1 cellular context compared by ENCODE assay signal in the genomic region with DNA sequence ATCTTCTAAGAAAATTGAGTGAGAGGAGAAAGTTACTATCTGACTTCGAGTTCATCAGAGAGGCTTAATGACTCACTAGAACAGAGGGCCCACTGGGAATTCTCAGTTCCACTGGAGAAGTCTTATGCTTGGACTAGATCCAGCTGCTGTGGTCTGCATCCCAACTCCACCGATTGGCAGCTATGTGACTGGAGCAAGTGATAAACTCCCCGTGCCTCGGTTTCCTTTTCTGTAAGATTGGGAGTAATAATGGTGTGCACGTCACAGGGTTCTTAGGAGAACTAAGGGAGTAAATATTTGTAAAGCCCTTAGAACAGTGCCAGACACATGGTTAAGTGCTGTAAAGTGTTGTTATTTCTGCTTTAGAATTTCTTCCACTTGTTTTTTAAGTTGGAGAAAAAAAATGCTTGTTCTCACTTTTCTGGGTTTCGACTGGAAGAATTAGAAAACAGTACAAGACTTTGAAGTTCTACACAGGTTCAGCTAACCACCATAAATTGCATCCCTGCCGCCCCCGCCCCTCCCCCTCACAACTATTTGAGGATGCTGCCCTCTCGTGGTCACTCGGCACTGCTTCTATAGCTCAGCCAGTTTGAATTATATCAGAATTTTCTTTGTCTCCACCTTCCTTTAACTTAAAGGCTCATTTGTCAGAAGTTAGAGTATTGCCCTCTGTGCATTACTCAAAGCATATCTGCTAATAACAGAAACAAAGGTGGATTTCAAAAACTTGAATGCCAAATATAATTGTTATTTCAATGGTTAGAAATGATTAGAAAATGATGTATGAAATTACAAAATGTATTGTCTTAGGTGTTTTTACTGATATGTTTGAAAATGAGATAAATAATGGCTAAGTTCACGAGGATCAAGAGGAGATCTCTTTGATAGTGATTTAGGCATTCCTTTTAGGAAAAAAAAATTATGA.
TF ChIP-seq lines count a peak whose summit lies in the region.

No MANE protein-coding gene starts in this region.

TF ChIP-seq in HepG2, 621 proteins besides CTCF, POLR2A, EP300 and RAD21 (continued from another document and continues in another):
- TF ChIP-seq, protein P1, sequence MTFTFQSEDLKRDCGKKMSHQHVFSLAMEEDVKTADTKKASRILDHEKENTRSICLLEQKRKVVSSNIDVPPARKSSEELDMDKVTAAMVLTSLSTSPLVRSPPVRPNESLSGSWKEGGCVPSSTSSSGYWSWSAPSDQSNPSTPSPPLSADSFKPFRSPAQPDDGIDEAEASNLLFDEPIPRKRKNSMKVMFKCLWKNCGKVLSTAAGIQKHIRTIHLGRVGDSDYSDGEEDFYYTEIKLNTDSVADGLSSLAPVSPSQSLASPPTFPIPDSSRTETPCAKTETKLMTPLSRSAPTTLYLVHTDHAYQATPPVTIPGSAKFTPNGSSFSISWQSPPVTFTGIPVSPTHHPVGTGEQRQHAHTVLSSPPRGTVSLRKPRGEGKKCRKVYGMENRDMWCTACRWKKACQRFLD (CRISPR knock-in tag; IDR thresholded peaks at IDR 0.05; ENCODE audit: borderline replicate concordance) = no peak
- TF ChIP-seq ZNF652 (CRISPR knock-in tag; IDR thresholded peaks at IDR 0.05; ENCODE audit: borderline replicate concordance, low read depth) (0 out of 2 replicates have a peak, but pooled peaks have one; percentile 15), SAP130 (CRISPR knock-in tag; IDR thresholded peaks at IDR 0.05; ENCODE audit: low read depth) (0 out of 2 replicates have a peak, but pooled peaks have one; percentile 13), CREB1 (IDR thresholded peaks at IDR 0.05) (no peak), CREB1 (CRISPR knock-in tag; IDR thresholded peaks at IDR 0.05) (peak; percentile 32), ZSCAN9 (CRISPR knock-in tag; IDR thresholded peaks at IDR 0.05; ENCODE audit: borderline replicate concordance) (peak; percentile 36; the same call in 1 of the 2 replicates), ZNF879 (CRISPR knock-in tag; IDR thresholded peaks at IDR 0.05) (no peak), SALL1 (CRISPR knock-in tag; IDR thresholded peaks at IDR 0.05) (0 out of 2 replicates have a peak, but pooled peaks have one; percentile 16), NR2F6 (IDR thresholded peaks at IDR 0.05) (no peak), NR2F6 (CRISPR knock-in tag; IDR thresholded peaks at IDR 0.05) (no peak), MIER3 (CRISPR knock-in tag; IDR thresholded peaks at IDR 0.05; ENCODE audit: borderline replicate concordance) (0 out of 2 replicates have a peak, but pooled peaks have one; percentile 18), ZNF605 (CRISPR knock-in tag; IDR thresholded peaks at IDR 0.05) (no peak), EHMT2 (IDR thresholded peaks at IDR 0.05; ENCODE audit: borderline replicate concordance, low read depth, low read length) (no peak), ZNF670 (CRISPR knock-in tag; IDR thresholded peaks at IDR 0.05; ENCODE audit: borderline replicate concordance) (no peak), REPIN1 (CRISPR knock-in tag; IDR thresholded peaks at IDR 0.05; ENCODE audit: borderline replicate concordance, low read depth) (0 out of 2 replicates have a peak, but pooled peaks have one; percentile 28), YEATS4 (CRISPR knock-in tag; IDR thresholded peaks at IDR 0.05; ENCODE audit: borderline replicate concordance) (no peak; the same call in 1 of the 2 replicates), SNAPC2 (CRISPR knock-in tag; IDR thresholded peaks at IDR 0.05) (0 out of 2 replicates have a peak, but pooled peaks have one; percentile 33), SMC3 (IDR thresholded peaks at IDR 0.05; ENCODE audit: low read length) (peak; percentile 97), ZSCAN30 (CRISPR knock-in tag; IDR thresholded peaks at IDR 0.05) (no peak)
- TF ChIP-seq, protein P2, sequence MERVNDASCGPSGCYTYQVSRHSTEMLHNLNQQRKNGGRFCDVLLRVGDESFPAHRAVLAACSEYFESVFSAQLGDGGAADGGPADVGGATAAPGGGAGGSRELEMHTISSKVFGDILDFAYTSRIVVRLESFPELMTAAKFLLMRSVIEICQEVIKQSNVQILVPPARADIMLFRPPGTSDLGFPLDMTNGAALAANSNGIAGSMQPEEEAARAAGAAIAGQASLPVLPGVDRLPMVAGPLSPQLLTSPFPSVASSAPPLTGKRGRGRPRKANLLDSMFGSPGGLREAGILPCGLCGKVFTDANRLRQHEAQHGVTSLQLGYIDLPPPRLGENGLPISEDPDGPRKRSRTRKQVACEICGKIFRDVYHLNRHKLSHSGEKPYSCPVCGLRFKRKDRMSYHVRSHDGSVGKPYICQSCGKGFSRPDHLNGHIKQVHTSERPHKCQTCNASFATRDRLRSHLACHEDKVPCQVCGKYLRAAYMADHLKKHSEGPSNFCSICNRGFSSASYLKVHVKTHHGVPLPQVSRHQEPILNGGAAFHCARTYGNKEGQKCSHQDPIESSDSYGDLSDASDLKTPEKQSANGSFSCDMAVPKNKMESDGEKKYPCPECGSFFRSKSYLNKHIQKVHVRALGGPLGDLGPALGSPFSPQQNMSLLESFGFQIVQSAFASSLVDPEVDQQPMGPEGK (CRISPR knock-in tag; IDR thresholded peaks at IDR 0.05) = peak; percentile 87
- TF ChIP-seq, protein P3, sequence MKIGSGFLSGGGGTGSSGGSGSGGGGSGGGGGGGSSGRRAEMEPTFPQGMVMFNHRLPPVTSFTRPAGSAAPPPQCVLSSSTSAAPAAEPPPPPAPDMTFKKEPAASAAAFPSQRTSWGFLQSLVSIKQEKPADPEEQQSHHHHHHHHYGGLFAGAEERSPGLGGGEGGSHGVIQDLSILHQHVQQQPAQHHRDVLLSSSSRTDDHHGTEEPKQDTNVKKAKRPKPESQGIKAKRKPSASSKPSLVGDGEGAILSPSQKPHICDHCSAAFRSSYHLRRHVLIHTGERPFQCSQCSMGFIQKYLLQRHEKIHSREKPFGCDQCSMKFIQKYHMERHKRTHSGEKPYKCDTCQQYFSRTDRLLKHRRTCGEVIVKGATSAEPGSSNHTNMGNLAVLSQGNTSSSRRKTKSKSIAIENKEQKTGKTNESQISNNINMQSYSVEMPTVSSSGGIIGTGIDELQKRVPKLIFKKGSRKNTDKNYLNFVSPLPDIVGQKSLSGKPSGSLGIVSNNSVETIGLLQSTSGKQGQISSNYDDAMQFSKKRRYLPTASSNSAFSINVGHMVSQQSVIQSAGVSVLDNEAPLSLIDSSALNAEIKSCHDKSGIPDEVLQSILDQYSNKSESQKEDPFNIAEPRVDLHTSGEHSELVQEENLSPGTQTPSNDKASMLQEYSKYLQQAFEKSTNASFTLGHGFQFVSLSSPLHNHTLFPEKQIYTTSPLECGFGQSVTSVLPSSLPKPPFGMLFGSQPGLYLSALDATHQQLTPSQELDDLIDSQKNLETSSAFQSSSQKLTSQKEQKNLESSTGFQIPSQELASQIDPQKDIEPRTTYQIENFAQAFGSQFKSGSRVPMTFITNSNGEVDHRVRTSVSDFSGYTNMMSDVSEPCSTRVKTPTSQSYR (CRISPR knock-in tag; IDR thresholded peaks at IDR 0.05; ENCODE audit: borderline replicate concordance) = peak; percentile 95
- TF ChIP-seq, protein P4, sequence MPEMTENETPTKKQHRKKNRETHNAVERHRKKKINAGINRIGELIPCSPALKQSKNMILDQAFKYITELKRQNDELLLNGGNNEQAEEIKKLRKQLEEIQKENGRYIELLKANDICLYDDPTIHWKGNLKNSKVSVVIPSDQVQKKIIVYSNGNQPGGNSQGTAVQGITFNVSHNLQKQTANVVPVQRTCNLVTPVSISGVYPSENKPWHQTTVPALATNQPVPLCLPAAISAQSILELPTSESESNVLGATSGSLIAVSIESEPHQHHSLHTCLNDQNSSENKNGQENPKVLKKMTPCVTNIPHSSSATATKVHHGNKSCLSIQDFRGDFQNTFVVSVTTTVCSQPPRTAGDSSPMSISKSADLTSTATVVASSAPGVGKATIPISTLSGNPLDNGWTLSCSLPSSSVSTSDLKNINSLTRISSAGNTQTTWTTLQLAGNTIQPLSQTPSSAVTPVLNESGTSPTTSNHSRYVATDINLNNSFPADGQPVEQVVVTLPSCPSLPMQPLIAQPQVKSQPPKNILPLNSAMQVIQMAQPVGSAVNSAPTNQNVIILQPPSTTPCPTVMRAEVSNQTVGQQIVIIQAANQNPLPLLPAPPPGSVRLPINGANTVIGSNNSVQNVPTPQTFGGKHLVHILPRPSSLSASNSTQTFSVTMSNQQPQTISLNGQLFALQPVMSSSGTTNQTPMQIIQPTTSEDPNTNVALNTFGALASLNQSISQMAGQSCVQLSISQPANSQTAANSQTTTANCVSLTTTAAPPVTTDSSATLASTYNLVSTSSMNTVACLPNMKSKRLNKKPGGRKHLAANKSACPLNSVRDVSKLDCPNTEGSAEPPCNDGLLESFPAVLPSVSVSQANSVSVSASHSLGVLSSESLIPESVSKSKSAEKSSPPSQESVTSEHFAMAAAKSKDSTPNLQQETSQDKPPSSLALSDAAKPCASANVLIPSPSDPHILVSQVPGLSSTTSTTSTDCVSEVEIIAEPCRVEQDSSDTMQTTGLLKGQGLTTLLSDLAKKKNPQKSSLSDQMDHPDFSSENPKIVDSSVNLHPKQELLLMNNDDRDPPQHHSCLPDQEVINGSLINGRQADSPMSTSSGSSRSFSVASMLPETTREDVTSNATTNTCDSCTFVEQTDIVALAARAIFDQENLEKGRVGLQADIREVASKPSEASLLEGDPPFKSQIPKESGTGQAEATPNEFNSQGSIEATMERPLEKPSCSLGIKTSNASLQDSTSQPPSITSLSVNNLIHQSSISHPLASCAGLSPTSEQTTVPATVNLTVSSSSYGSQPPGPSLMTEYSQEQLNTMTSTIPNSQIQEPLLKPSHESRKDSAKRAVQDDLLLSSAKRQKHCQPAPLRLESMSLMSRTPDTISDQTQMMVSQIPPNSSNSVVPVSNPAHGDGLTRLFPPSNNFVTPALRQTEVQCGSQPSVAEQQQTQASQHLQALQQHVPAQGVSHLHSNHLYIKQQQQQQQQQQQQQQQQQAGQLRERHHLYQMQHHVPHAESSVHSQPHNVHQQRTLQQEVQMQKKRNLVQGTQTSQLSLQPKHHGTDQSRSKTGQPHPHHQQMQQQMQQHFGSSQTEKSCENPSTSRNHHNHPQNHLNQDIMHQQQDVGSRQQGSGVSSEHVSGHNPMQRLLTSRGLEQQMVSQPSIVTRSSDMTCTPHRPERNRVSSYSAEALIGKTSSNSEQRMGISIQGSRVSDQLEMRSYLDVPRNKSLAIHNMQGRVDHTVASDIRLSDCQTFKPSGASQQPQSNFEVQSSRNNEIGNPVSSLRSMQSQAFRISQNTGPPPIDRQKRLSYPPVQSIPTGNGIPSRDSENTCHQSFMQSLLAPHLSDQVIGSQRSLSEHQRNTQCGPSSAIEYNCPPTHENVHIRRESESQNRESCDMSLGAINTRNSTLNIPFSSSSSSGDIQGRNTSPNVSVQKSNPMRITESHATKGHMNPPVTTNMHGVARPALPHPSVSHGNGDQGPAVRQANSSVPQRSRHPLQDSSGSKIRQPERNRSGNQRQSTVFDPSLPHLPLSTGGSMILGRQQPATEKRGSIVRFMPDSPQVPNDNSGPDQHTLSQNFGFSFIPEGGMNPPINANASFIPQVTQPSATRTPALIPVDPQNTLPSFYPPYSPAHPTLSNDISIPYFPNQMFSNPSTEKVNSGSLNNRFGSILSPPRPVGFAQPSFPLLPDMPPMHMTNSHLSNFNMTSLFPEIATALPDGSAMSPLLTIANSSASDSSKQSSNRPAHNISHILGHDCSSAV (CRISPR knock-in tag; IDR thresholded peaks at IDR 0.05; ENCODE audit: borderline replicate concordance) = no peak
- TF ChIP-seq, protein P5, sequence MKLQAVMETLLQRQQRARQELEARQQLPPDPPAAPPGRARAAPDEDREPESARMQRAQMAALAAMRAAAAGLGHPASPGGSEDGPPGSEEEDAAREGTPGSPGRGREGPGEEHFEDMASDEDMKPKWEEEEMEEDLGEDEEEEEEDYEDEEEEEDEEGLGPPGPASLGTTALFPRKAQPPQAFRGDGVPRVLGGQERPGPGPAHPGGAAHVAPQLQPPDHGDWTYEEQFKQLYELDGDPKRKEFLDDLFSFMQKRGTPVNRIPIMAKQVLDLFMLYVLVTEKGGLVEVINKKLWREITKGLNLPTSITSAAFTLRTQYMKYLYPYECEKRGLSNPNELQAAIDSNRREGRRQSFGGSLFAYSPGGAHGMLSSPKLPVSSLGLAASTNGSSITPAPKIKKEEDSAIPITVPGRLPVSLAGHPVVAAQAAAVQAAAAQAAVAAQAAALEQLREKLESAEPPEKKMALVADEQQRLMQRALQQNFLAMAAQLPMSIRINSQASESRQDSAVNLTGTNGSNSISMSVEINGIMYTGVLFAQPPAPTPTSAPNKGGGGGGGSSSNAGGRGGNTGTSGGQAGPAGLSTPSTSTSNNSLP (IDR thresholded peaks at IDR 0.05; ENCODE audit: low read depth, low read length) = peak; percentile 76
- TF ChIP-seq, protein P6, sequence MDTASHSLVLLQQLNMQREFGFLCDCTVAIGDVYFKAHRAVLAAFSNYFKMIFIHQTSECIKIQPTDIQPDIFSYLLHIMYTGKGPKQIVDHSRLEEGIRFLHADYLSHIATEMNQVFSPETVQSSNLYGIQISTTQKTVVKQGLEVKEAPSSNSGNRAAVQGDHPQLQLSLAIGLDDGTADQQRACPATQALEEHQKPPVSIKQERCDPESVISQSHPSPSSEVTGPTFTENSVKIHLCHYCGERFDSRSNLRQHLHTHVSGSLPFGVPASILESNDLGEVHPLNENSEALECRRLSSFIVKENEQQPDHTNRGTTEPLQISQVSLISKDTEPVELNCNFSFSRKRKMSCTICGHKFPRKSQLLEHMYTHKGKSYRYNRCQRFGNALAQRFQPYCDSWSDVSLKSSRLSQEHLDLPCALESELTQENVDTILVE (CRISPR knock-in tag; IDR thresholded peaks at IDR 0.05) = 0 out of 2 replicates have a peak, but pooled peaks have one; percentile 49
